In genomic region chr3:97821413-97821809, GRCh38 we compare ENCODE assay signal across 8 cellular contexts. TPM values are rescaled to one million over a fixed set of nuclear protein-coding genes. Genes with fewer than 3 reads are reported as not detected.
DNase-seq lines count a peak whose midpoint lies in the region; ATAC-seq lines count a peak whose summit lies in the region.

No MANE protein-coding gene starts in this region.

- intact Hi-C loops in Right ventricle myocardium superior (cut with DNase I) (loop anchor here (10.0 kb wide), 1 partner anchor 113 kb away; no protein-coding TSS in a partner anchor), posterior cingulate gyrus (cut with DNase I) (loop anchor here (5.0 kb wide), 1 partner anchor 151 kb away; the partner anchor contains the start of gene RIOX2)

- DNase-seq in NCI-H748 (lab: John Stamatoyannopoulos, UW; ENCODE audit: unreplicated experiment) (peak; percentile 78), NCI-H748 treated with DMSO at 0.1 percent for 48 hours (lab: John Stamatoyannopoulos, UW) (no peak), NCI-H69 (lab: John Stamatoyannopoulos, UW) (peak; percentile 86), Right ventricle myocardium superior (peak; percentile 70), posterior cingulate gyrus (peak; percentile 14 to 91 (median 40)), HT-29 (ENCODE audit: low spot score) (no peak)
- peak; percentile 21 for DNase-seq in activated gamma-delta T cell treated with anti-CD3 and anti-CD28 coated beads, Interleukin-2, amount 50 U/mL, for 16 hours (ENCODE audit: low read depth)

- ATAC-seq in HG02763 (IDR thresholded peaks at IDR 0.05; ENCODE audit: unreplicated experiment) (peak; percentile 39), Right ventricle myocardium superior (ENCODE audit: poor library complexity) (peak; percentile 26)

RNA-seq across cellular contexts. Expression of gene CRYBG3, which starts 0.4 kb away (rescaled TPM):
- 18.6 TPM for total RNA-seq in Right ventricle myocardium superior
- 6.9 and 9.8 TPM in 2 replicates for total RNA-seq in HT-29 (2014; rRNA removed; shearing (Covaris generic))

RNA-seq across cellular contexts. Expression of gene ARL6, which starts 56.9 kb away (rescaled TPM):
- 6.2 TPM for total RNA-seq in Right ventricle myocardium superior
- total RNA-seq in HT-29 (2014; rRNA removed; shearing (Covaris generic)), result 2.7 and 3.7 TPM in 2 replicates

Comparison
In these comparisons a context has a peak if more than half of its experiments do, and no peak if none do; other contexts are left out.
1. DNase-seq: peak in NCI-H748 (single experiment), NCI-H69 (single experiment), activated gamma-delta T cell treated with anti-CD3 and anti-CD28 coated beads, Interleukin-2, amount 50 U/mL, for 16 hours (single experiment), Right ventricle myocardium superior (single experiment) and posterior cingulate gyrus (10 of 10); none in NCI-H748 treated with DMSO at 0.1 percent for 48 hours (single experiment) and HT-29 (single experiment).